Comparison of ENCODE assay signal across 1 cellular context in the genomic region with DNA sequence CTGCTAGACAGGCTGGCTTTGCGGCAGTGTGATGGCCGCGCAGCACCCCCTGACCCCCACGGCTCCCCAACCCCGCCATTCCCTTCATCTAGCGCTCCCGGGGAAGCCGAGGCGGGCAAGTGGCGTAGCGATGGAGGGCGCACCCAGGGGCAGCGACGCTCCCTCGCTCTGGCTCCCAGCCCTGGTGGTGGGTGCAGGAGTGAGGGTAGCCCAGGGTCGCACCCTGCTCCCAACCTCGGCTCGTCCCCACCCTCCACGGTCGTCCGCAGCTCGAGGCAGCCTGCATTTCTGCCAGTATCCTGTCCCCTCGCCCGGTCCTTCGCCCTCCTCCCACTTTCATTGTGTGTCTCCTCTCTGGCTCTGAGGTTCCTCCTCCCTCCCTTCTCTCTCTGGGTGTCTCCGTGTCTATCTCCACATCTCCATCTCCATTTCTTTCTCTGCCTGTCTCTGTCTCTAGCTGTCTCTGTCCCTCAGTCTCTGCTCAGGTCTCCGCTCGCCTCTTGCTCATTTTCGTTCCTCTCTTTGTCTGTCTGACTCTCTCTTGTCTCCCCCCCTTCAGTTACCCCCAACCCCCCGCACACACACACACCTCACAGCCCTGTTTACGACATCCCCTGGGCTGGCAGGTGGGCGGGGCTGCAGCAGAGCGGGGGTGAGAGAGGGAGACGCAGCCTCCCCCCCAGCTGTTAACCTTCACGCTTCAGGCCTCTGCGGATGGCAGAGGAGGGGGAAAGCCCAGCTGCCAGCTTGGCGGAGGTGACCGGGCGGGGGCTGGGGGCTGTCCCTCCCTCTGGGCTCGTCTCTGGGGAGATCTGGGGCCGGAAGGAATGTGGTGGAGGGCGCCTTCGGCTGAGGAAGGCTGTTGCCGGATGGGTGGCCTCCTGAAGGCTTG.
TF ChIP-seq lines count a peak whose summit lies in the region.

No MANE protein-coding gene starts in this region.

TF ChIP-seq in HEK293, 187 proteins besides CTCF, POLR2A, EP300 and RAD21 (continued from another document and continues in another):
- TF ChIP-seq, protein P1, sequence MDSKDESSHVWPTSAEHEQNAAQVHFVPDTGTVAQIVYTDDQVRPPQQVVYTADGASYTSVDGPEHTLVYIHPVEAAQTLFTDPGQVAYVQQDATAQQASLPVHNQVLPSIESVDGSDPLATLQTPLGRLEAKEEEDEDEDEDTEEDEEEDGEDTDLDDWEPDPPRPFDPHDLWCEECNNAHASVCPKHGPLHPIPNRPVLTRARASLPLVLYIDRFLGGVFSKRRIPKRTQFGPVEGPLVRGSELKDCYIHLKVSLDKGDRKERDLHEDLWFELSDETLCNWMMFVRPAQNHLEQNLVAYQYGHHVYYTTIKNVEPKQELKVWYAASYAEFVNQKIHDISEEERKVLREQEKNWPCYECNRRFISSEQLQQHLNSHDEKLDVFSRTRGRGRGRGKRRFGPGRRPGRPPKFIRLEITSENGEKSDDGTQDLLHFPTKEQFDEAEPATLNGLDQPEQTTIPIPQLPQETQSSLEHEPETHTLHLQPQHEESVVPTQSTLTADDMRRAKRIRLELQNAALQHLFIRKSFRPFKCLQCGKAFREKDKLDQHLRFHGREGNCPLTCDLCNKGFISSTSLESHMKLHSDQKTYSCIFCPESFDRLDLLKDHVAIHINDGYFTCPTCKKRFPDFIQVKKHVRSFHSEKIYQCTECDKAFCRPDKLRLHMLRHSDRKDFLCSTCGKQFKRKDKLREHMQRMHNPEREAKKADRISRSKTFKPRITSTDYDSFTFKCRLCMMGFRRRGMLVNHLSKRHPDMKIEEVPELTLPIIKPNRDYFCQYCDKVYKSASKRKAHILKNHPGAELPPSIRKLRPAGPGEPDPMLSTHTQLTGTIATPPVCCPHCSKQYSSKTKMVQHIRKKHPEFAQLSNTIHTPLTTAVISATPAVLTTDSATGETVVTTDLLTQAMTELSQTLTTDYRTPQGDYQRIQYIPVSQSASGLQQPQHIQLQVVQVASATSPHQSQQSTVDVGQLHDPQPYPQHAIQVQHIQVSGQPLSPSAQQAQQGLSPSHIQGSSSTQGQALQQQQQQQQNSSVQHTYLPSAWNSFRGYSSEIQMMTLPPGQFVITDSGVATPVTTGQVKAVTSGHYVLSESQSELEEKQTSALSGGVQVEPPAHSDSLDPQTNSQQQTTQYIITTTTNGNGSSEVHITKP (tag by site-specific recombination; IDR thresholded peaks at IDR 0.05): peak; percentile 90
- TF ChIP-seq YY2 (tag by site-specific recombination; IDR thresholded peaks at IDR 0.05) (no peak), ZSCAN30 (tag by site-specific recombination; IDR thresholded peaks at IDR 0.05) (peak; percentile 32; the same call in 1 of the 2 replicates), ZNF670 (tag by site-specific recombination; IDR thresholded peaks at IDR 0.05; ENCODE audit: low read depth) (no peak), ZNF549 (tag by site-specific recombination; IDR thresholded peaks at IDR 0.05) (no peak), ZNF146 (tag by site-specific recombination; IDR thresholded peaks at IDR 0.05) (no peak), BCL11B (tag by site-specific recombination; IDR thresholded peaks at IDR 0.05; ENCODE audit: low read depth) (no peak), GLIS2 (tag by site-specific recombination; IDR thresholded peaks at IDR 0.05) (peak; percentile 95), RBAK (tag by site-specific recombination; IDR thresholded peaks at IDR 0.05) (peak; percentile 6; the same call in 1 of the 2 replicates), ZNF624 (tag by site-specific recombination; IDR thresholded peaks at IDR 0.05) (no peak; the same call in none of the 2 replicates), ZNF544 (tag by site-specific recombination; IDR thresholded peaks at IDR 0.05) (no peak), ZBTB7A (tag by site-specific recombination; IDR thresholded peaks at IDR 0.05; ENCODE audit: low read depth) (peak; percentile 17; the same call in 1 of the 2 replicates), ZNF302 (tag by site-specific recombination; IDR thresholded peaks at IDR 0.05; ENCODE audit: low read depth) (no peak), ZNF184 (tag by site-specific recombination; IDR thresholded peaks at IDR 0.05) (no peak), ZNF155 (tag by site-specific recombination; IDR thresholded peaks at IDR 0.05) (no peak), ZNF658 (tag by site-specific recombination; IDR thresholded peaks at IDR 0.05) (no peak), YY1 (tag by site-specific recombination; IDR thresholded peaks at IDR 0.05) (no peak), EGR2 (tag by site-specific recombination; IDR thresholded peaks at IDR 0.05; ENCODE audit: low read depth) (peak; percentile 99), ZNF157 (tag by site-specific recombination; IDR thresholded peaks at IDR 0.05) (peak; percentile 37; the same call in 1 of the 2 replicates), ZNF600 (tag by site-specific recombination; IDR thresholded peaks at IDR 0.05) (peak; percentile 54), IKZF3 (tag by site-specific recombination; IDR thresholded peaks at IDR 0.05) (no peak), ZSCAN16 (tag by site-specific recombination; IDR thresholded peaks at IDR 0.05) (no peak), ZNF510 (tag by site-specific recombination; IDR thresholded peaks at IDR 0.05; ENCODE audit: insufficient replicate concordance) (no peak), ZBTB21 (tag by site-specific recombination; IDR thresholded peaks at IDR 0.05) (peak; percentile 83), ZNF785 (tag by site-specific recombination; IDR thresholded peaks at IDR 0.05) (no peak), ZBTB17 (tag by site-specific recombination; IDR thresholded peaks at IDR 0.05) (peak; percentile 96), KLF10 (tag by site-specific recombination; IDR thresholded peaks at IDR 0.05) (peak; percentile 66; the same call in 1 of the 2 replicates), ZNF596 (tag by site-specific recombination; IDR thresholded peaks at IDR 0.05) (peak; percentile 57; the same call in 1 of the 2 replicates), ZNF24 (tag by site-specific recombination; IDR thresholded peaks at IDR 0.05) (peak; percentile 43)
- TF ChIP-seq, protein P2, sequence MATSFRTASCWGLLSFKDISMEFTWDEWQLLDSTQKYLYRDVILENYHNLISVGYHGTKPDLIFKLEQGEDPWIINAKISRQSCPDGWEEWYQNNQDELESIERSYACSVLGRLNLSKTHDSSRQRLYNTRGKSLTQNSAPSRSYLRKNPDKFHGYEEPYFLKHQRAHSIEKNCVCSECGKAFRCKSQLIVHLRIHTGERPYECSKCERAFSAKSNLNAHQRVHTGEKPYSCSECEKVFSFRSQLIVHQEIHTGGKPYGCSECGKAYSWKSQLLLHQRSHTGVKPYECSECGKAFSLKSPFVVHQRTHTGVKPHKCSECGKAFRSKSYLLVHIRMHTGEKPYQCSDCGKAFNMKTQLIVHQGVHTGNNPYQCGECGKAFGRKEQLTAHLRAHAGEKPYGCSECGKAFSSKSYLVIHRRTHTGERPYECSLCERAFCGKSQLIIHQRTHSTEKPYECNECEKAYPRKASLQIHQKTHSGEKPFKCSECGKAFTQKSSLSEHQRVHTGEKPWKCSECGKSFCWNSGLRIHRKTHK (tag by site-specific recombination; IDR thresholded peaks at IDR 0.05): no peak
- TF ChIP-seq, protein P3, sequence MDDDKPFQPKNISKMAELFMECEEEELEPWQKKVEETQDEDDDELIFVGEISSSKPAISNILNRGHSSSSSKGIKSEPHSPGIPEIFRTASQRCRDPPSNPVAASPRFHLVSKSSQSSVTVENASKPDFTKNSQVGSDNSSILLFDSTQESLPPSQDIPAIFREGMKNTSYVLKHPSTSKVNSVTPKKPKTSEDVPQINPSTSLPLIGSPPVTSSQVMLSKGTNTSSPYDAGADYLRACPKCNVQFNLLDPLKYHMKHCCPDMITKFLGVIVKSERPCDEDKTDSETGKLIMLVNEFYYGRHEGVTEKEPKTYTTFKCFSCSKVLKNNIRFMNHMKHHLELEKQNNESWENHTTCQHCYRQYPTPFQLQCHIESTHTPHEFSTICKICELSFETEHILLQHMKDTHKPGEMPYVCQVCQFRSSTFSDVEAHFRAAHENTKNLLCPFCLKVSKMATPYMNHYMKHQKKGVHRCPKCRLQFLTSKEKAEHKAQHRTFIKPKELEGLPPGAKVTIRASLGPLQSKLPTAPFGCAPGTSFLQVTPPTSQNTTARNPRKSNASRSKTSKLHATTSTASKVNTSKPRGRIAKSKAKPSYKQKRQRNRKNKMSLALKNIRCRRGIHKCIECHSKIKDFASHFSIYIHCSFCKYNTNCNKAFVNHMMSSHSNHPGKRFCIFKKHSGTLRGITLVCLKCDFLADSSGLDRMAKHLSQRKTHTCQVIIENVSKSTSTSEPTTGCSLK (tag by site-specific recombination; IDR thresholded peaks at IDR 0.05): no peak
- TF ChIP-seq, protein P4, sequence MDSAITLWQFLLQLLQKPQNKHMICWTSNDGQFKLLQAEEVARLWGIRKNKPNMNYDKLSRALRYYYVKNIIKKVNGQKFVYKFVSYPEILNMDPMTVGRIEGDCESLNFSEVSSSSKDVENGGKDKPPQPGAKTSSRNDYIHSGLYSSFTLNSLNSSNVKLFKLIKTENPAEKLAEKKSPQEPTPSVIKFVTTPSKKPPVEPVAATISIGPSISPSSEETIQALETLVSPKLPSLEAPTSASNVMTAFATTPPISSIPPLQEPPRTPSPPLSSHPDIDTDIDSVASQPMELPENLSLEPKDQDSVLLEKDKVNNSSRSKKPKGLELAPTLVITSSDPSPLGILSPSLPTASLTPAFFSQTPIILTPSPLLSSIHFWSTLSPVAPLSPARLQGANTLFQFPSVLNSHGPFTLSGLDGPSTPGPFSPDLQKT (IDR thresholded peaks at IDR 0.05; ENCODE audit: borderline replicate concordance, low read depth, low read length): no peak
- TF ChIP-seq, protein P5, sequence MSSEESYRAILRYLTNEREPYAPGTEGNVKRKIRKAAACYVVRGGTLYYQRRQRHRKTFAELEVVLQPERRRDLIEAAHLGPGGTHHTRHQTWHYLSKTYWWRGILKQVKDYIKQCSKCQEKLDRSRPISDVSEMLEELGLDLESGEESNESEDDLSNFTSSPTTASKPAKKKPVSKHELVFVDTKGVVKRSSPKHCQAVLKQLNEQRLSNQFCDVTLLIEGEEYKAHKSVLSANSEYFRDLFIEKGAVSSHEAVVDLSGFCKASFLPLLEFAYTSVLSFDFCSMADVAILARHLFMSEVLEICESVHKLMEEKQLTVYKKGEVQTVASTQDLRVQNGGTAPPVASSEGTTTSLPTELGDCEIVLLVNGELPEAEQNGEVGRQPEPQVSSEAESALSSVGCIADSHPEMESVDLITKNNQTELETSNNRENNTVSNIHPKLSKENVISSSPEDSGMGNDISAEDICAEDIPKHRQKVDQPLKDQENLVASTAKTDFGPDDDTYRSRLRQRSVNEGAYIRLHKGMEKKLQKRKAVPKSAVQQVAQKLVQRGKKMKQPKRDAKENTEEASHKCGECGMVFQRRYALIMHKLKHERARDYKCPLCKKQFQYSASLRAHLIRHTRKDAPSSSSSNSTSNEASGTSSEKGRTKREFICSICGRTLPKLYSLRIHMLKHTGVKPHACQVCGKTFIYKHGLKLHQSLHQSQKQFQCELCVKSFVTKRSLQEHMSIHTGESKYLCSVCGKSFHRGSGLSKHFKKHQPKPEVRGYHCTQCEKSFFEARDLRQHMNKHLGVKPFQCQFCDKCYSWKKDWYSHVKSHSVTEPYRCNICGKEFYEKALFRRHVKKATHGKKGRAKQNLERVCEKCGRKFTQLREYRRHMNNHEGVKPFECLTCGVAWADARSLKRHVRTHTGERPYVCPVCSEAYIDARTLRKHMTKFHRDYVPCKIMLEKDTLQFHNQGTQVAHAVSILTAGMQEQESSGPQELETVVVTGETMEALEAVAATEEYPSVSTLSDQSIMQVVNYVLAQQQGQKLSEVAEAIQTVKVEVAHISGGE (tag by site-specific recombination; conservative IDR thresholded peaks at IDR 0.05; ENCODE audit: low read depth): 0 out of 2 replicates have a peak, but pooled peaks have one; percentile 6
- TF ChIP-seq, protein P6, sequence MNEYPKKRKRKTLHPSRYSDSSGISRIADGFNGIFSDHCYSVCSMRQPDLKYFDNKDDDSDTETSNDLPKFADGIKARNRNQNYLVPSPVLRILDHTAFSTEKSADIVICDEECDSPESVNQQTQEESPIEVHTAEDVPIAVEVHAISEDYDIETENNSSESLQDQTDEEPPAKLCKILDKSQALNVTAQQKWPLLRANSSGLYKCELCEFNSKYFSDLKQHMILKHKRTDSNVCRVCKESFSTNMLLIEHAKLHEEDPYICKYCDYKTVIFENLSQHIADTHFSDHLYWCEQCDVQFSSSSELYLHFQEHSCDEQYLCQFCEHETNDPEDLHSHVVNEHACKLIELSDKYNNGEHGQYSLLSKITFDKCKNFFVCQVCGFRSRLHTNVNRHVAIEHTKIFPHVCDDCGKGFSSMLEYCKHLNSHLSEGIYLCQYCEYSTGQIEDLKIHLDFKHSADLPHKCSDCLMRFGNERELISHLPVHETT (tag by site-specific recombination; IDR thresholded peaks at IDR 0.05): peak; percentile 92
- TF ChIP-seq, protein P7, sequence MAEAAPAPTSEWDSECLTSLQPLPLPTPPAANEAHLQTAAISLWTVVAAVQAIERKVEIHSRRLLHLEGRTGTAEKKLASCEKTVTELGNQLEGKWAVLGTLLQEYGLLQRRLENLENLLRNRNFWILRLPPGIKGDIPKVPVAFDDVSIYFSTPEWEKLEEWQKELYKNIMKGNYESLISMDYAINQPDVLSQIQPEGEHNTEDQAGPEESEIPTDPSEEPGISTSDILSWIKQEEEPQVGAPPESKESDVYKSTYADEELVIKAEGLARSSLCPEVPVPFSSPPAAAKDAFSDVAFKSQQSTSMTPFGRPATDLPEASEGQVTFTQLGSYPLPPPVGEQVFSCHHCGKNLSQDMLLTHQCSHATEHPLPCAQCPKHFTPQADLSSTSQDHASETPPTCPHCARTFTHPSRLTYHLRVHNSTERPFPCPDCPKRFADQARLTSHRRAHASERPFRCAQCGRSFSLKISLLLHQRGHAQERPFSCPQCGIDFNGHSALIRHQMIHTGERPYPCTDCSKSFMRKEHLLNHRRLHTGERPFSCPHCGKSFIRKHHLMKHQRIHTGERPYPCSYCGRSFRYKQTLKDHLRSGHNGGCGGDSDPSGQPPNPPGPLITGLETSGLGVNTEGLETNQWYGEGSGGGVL (tag by site-specific recombination; IDR thresholded peaks at IDR 0.05): peak; percentile 100
- TF ChIP-seq, protein P8, sequence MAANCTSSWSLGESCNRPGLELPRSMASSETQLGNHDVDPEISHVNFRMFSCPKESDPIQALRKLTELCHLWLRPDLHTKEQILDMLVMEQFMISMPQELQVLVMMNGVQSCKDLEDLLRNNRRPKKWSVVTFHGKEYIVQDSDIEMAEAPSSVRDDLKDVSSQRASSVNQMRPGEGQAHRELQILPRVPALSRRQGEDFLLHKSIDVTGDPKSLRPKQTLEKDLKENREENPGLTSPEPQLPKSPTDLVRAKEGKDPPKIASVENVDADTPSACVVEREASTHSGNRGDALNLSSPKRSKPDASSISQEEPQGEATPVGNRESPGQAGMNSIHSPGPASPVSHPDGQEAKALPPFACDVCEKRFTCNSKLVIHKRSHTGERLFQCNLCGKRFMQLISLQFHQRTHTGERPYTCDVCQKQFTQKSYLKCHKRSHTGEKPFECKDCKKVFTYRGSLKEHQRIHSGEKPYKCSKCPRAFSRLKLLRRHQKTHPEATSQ (tag by site-specific recombination; IDR thresholded peaks at IDR 0.05): no peak
- TF ChIP-seq, protein P9, sequence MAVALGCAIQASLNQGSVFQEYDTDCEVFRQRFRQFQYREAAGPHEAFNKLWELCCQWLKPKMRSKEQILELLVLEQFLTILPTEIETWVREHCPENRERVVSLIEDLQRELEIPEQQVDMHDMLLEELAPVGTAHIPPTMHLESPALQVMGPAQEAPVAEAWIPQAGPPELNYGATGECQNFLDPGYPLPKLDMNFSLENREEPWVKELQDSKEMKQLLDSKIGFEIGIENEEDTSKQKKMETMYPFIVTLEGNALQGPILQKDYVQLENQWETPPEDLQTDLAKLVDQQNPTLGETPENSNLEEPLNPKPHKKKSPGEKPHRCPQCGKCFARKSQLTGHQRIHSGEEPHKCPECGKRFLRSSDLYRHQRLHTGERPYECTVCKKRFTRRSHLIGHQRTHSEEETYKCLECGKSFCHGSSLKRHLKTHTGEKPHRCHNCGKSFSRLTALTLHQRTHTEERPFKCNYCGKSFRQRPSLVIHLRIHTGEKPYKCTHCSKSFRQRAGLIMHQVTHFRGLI (tag by site-specific recombination; IDR thresholded peaks at IDR 0.05): peak; percentile 44; the same call in 1 of the 2 replicates
